ENCODE assay signal across 13 cellular contexts in the genomic region with DNA sequence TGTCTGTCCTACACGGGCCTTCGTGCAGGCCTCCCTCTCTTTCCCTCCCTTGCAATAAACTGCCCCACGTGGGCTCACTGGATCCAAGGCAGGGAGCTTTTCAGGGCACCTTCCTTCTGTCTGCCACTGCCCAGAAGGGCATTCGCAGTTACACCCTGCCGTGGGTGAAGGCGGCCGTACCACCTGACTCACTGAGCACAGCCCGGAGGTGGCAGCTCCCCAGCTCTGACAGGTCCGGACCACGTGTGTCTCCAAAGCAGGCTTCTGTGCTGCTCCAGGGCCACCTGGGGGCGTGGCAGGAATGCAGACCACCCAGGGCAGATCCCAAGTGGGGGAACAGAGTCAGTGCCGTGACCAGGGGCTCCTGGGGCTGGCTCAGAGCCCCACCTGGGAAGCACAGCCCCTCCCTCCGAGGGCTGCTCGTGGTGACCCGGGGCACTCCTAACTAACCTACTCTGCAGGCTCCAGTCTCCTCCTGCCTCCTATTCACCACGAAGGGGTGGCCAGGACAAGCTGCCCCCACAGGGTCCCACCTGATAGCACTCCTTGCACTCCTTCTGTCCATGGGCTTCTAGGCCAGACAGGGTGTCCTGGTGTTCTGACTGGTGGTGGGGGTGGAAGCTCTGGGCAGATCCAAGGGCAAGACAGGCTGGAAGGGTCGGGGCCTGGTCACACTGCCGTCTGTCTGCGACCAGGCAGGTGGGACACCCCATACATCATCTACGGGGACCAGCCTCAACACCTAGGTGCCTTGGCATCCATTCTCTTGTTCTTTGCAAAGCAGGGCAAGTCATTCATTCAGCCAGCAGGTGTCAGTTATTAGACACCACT. TPM values are rescaled to one million over a fixed set of nuclear protein-coding genes. Genes with fewer than 3 reads are reported as not detected.
DNase-seq lines count a peak whose midpoint lies in the region; ATAC-seq, FAIRE-seq and TF ChIP-seq lines count a peak whose summit lies in the region.
"Had no signal": no experiment of that assay in that cellular context is flagged by ENCODE, and none has a peak within 500 bp of the region (broad histone marks: within the 10 kb centered on the region; RNA-seq: fewer than 3 reads in every experiment).

No MANE protein-coding gene starts in this region.

- no peak overlapping the region for H3K9ac ChIP-seq in mesenchymal stem cell (ENCODE audit: low read length)

- CTCF ChIA-PET in activated naive CD4-positive, alpha-beta T cell treated with anti-CD3 and anti-CD28 coated beads, Interleukin-2, amount 10 ng/mL, durations not matched to agents 7 days and 5 days (lab: Charles Lee) = no interaction called here
- CTCF ChIA-PET in activated naive CD4-positive, alpha-beta T cell treated with anti-CD3 and anti-CD28 coated beads for 36 hours (lab: Charles Lee) = no interaction called here

- no peak for ATAC-seq in upper lobe of right lung

- H2AFZ ChIP-seq in mesenchymal stem cell (ENCODE audit: low read depth, low read length) = no peak overlapping the region

- H2BK15ac ChIP-seq in mesenchymal stem cell (ENCODE audit: low read depth, poor library complexity, severe bottlenecking) = no peak overlapping the region

- FAIRE-seq in small intestine (lab: Jason Lieb, UNC) = no peak
- FAIRE-seq: bronchial epithelial cell, D721Med had no signal

- H3K79me1 ChIP-seq in mesenchymal stem cell (replicated peaks; ENCODE audit: low read length, poor library complexity, severe bottlenecking) = no peaks in the 10 kb centered on the region

- H3K27me3 ChIP-seq in mesenchymal stem cell (ENCODE audit: control insufficient read depth in 1 of 2, insufficient read depth in 1 of 2, low read length in 2 of 2) (no peaks in the 10 kb centered on the region), upper lobe of right lung (no peaks in the 10 kb centered on the region), small intestine (ENCODE audit: control insufficient read depth in 2 of 2, insufficient read depth in 2 of 2, low read length in 2 of 2) (no peaks in the 10 kb centered on the region)

- DNase-seq in activated naive CD4-positive, alpha-beta T cell treated with anti-CD3 and anti-CD28 coated beads, Interleukin-2, amount 10 ng/mL, durations not matched to agents 7 days and 5 days = no peak
- no peak for DNase-seq in activated naive CD4-positive, alpha-beta T cell treated with anti-CD3 and anti-CD28 coated beads for 36 hours
- DNase-seq in chondrocyte (ENCODE audit: low spot score) (peak; percentile 83), mesenchymal stem cell (no peak), upper lobe of right lung (peak; percentile 60), T-helper 9 cell (no peak), midbrain (lab: John Stamatoyannopoulos, UW) (no peak), small intestine (no peak)
- DNase-seq: activated effector memory CD4-positive, alpha-beta T cell treated with Interleukin-2 at 50 U/mL for 16 hours; MV-4-11 had no signal

- H3K4ac ChIP-seq in mesenchymal stem cell (ENCODE audit: low read depth in 1 of 2, low read length in 2 of 2) = no peak overlapping the region

- no peak overlapping the region for H3K23ac ChIP-seq in mesenchymal stem cell (ENCODE audit: low read length in 2 of 2)

- H2AK5ac ChIP-seq in mesenchymal stem cell (ENCODE audit: low read length, severe bottlenecking) = no peak overlapping the region

- peaks cover 4% of the 10 kb centered on the region for H3K36me3 Mint-ChIP-seq in activated naive CD4-positive, alpha-beta T cell treated with anti-CD3 and anti-CD28 coated beads, Interleukin-2, amount 10 ng/mL, durations not matched to agents 7 days and 5 days
- peaks cover 3% of the 10 kb centered on the region for H3K36me3 Mint-ChIP-seq in activated naive CD4-positive, alpha-beta T cell treated with anti-CD3 and anti-CD28 coated beads for 36 hours (ENCODE audit: low read depth)
- H3K36me3 Mint-ChIP-seq in chondrocyte (ENCODE audit: low read depth) = peaks cover 15% of the 10 kb centered on the region

- H3K27ac ChIP-seq in mesenchymal stem cell (ENCODE audit: low read length, poor library complexity, severe bottlenecking) = no peak overlapping the region
- no peak overlapping the region for H3K27ac ChIP-seq in upper lobe of right lung
- no peak overlapping the region for H3K27ac ChIP-seq in small intestine (ENCODE audit: low read depth in 1 of 2, low read length in 1 of 2)

- intact Hi-C loops in activated naive CD4-positive, alpha-beta T cell treated with anti-CD3 and anti-CD28 coated beads for 36 hours (cut with micrococcal nuclease) = no loop called here
- intact Hi-C loops in upper lobe of right lung (cut with DNase I) = no loop called here

- peak overlapping the region in 1 of 2 experiments; percentile 55 for H3K18ac ChIP-seq in mesenchymal stem cell (ENCODE audit: low read depth in 1 of 2, low read length in 2 of 2)

- peak overlapping the region; percentile 15 for H2BK120ac ChIP-seq in mesenchymal stem cell (ENCODE audit: low read depth, low read length)

- H3K27ac Mint-ChIP-seq in activated naive CD4-positive, alpha-beta T cell treated with anti-CD3 and anti-CD28 coated beads, Interleukin-2, amount 10 ng/mL, durations not matched to agents 7 days and 5 days = peak overlapping the region; percentile 90
- H3K27ac Mint-ChIP-seq in activated naive CD4-positive, alpha-beta T cell treated with anti-CD3 and anti-CD28 coated beads for 36 hours = no peak overlapping the region
- H3K27ac Mint-ChIP-seq in chondrocyte (ENCODE audit: unreplicated experiment) = no peak overlapping the region

- WGBS in mesenchymal stem cell = 78% methylated on average over 20 of the region's 20 CpGs
- WGBS in small intestine, 3 donors = 85 to 86% (median 85%) methylated on average over 20 of the region's 20 CpGs

- H3K4me3 ChIP-seq in mesenchymal stem cell (ENCODE audit: insufficient read depth in 1 of 2, low read depth in 1 of 2, low read length in 2 of 2) (peak overlapping the region in 1 of 2 experiments; percentile 29), upper lobe of right lung (no peak overlapping the region), small intestine (ENCODE audit: low read depth in 1 of 2, low read length in 2 of 2) (no peak overlapping the region)
- H3K4me3 ChIP-seq: thoracic aorta had no signal

- peaks cover 26% of the 10 kb centered on the region for H3K4me1 ChIP-seq in mesenchymal stem cell (ENCODE audit: control insufficient read depth, insufficient read depth, low read depth, low read length)
- peaks cover 25% of the 10 kb centered on the region for H3K4me1 ChIP-seq in upper lobe of right lung
- H3K4me1 ChIP-seq in small intestine (ENCODE audit: control insufficient read depth in 2 of 2, insufficient read depth in 1 of 2, low read depth in 1 of 2, low read length in 1 of 2) = peaks cover 0 to 4% of the 10 kb centered on the region in 2 donors

- H3K14ac ChIP-seq in mesenchymal stem cell (ENCODE audit: low read length in 2 of 2) = no peak overlapping the region

- peaks cover 23% of the 10 kb centered on the region for H3K9me3 Mint-ChIP-seq in activated naive CD4-positive, alpha-beta T cell treated with anti-CD3 and anti-CD28 coated beads, Interleukin-2, amount 10 ng/mL, durations not matched to agents 7 days and 5 days
- H3K9me3 Mint-ChIP-seq in activated naive CD4-positive, alpha-beta T cell treated with anti-CD3 and anti-CD28 coated beads for 36 hours = peaks cover 20% of the 10 kb centered on the region
- H3K9me3 Mint-ChIP-seq in chondrocyte (ENCODE audit: low read depth) = peaks cover 24% of the 10 kb centered on the region

- H2BK12ac ChIP-seq in mesenchymal stem cell (ENCODE audit: low read length in 2 of 2) = no peak overlapping the region

- peak overlapping the region; percentile 24 for H4K8ac ChIP-seq in mesenchymal stem cell (ENCODE audit: low read length)

- H3K9me3 ChIP-seq in mesenchymal stem cell (ENCODE audit: control insufficient read depth, low read length) (peaks cover 33% of the 10 kb centered on the region), upper lobe of right lung (peaks cover 19% of the 10 kb centered on the region), small intestine (ENCODE audit: control insufficient read depth, low read depth) (peaks cover 3% of the 10 kb centered on the region)

- peaks cover 39% of the 10 kb centered on the region for H3K4me1 Mint-ChIP-seq in activated naive CD4-positive, alpha-beta T cell treated with anti-CD3 and anti-CD28 coated beads, Interleukin-2, amount 10 ng/mL, durations not matched to agents 7 days and 5 days
- H3K4me1 Mint-ChIP-seq in activated naive CD4-positive, alpha-beta T cell treated with anti-CD3 and anti-CD28 coated beads for 36 hours (ENCODE audit: low read depth) = peaks cover 32% of the 10 kb centered on the region
- peaks cover 20% of the 10 kb centered on the region for H3K4me1 Mint-ChIP-seq in chondrocyte (ENCODE audit: low read depth)

- H4K91ac ChIP-seq in mesenchymal stem cell (ENCODE audit: low read length) = peak overlapping the region; percentile 74

- TF ChIP-seq CTCF in chondrocyte (IDR thresholded peaks at IDR 0.05) (no peak), upper lobe of right lung (IDR thresholded peaks at IDR 0.05) (no peak)

- no peak overlapping the region for H2BK5ac ChIP-seq in mesenchymal stem cell (ENCODE audit: low read depth, low read length, poor library complexity, severe bottlenecking)

- H3K36me3 ChIP-seq in mesenchymal stem cell (ENCODE audit: control insufficient read depth in 1 of 2, insufficient read depth in 2 of 2, low read depth in 1 of 2, low read length in 2 of 2) (peaks cover 5 to 80% of the 10 kb centered on the region in 2 experiments), upper lobe of right lung (no peaks in the 10 kb centered on the region), small intestine (ENCODE audit: control insufficient read depth in 2 of 2, insufficient read depth in 2 of 2, low read length in 2 of 2) (no peaks in the 10 kb centered on the region)

- no peak overlapping the region for H3K4me2 ChIP-seq in mesenchymal stem cell (ENCODE audit: low read length, poor library complexity, severe bottlenecking)

- H3K4me3 Mint-ChIP-seq in activated naive CD4-positive, alpha-beta T cell treated with anti-CD3 and anti-CD28 coated beads, Interleukin-2, amount 10 ng/mL, durations not matched to agents 7 days and 5 days = no peak overlapping the region
- H3K4me3 Mint-ChIP-seq in activated naive CD4-positive, alpha-beta T cell treated with anti-CD3 and anti-CD28 coated beads for 36 hours = no peak overlapping the region
- no peak overlapping the region for H3K4me3 Mint-ChIP-seq in chondrocyte (ENCODE audit: unreplicated experiment)

- peaks cover 49% of the 10 kb centered on the region for H3K27me3 Mint-ChIP-seq in activated naive CD4-positive, alpha-beta T cell treated with anti-CD3 and anti-CD28 coated beads, Interleukin-2, amount 10 ng/mL, durations not matched to agents 7 days and 5 days
- H3K27me3 Mint-ChIP-seq in activated naive CD4-positive, alpha-beta T cell treated with anti-CD3 and anti-CD28 coated beads for 36 hours (ENCODE audit: low read depth) = no peaks in the 10 kb centered on the region
- peaks cover 25% of the 10 kb centered on the region for H3K27me3 Mint-ChIP-seq in chondrocyte (ENCODE audit: low read depth)

RNA-seq across cellular contexts. Expression of a gene that starts 9.7 kb away (rescaled TPM):
- total RNA-seq in activated naive CD4-positive, alpha-beta T cell treated with anti-CD3 and anti-CD28 coated beads for 36 hours = under 1 TPM; 0.35 to 0.60 TPM
- total RNA-seq in chondrocyte = 1.6 to 2.9 TPM (median 1.9 TPM) in 3 replicates
- 3.7 TPM for polyA plus RNA-seq in mesenchymal stem cell (2013, experiment 1 of 2)
- 3.7 TPM for polyA plus RNA-seq in mesenchymal stem cell (2013, experiment 2 of 2)
- 38.4 TPM for total RNA-seq in upper lobe of right lung
- 1 to 10 TPM in 2 of 3 donors, under 1 TPM in 1; 0.45 to 5.7 (median 1.1) TPM for polyA plus RNA-seq in small intestine

Comparison
In these comparisons a context has a peak if more than half of its experiments do, and no peak if none do; other contexts are left out.
1. DNase-seq: peak in chondrocyte (single experiment) and upper lobe of right lung (single experiment); none in activated naive CD4-positive, alpha-beta T cell treated with anti-CD3 and anti-CD28 coated beads, Interleukin-2, amount 10 ng/mL, durations not matched to agents 7 days and 5 days (single experiment), activated naive CD4-positive, alpha-beta T cell treated with anti-CD3 and anti-CD28 coated beads for 36 hours (single experiment), mesenchymal stem cell (single experiment), T-helper 9 cell (single experiment), midbrain (single experiment) and small intestine (single experiment).